12 cellular contexts compared by ENCODE assay signal in the genomic region with DNA sequence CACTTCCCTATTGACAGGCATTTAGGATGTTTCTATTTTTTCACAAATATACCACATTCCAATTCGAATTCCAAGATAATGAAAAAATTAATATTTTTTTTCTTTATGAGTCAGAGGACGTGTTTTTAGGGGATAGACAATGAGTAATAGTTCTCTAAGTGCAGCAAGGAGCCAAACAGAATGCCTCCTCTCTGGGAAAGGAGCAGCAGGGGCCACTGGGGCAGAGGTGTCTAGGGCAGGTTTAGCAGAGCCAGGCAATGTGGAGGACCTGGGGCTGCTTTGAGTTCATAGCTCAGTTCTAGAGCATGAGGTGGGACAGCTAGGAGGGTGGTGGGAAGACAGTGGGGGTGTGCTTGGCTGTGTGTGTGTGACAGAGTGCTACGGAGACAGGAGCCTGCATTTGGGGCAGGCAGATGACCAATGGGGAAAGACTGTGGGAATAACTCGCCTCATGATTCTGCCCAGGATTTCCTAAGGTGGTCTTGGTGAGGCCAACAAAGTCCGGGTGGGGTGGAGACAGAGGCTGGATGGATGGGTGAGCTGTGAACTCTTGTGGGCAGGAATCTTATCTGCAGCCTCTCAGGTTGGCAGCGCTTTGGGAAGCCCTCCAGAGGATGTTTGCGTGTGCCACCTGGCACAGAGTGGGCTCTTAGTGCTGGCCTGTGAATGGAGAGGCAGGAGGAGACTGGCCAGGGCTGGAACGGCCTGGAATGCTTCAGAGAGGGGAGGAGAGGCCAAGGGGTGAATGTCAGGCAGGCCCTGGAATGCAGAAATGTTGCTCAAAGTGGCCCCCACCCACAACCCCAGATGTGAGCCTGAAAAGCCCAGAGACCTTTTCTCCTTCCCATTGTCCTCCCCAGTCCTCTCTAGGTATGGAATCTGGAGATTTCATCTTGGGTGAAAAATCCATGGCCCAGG. TPM values are rescaled to one million over a fixed set of nuclear protein-coding genes. Genes with fewer than 3 reads are reported as not detected.
DNase-seq lines count a peak whose midpoint lies in the region; ATAC-seq, FAIRE-seq and TF ChIP-seq lines count a peak whose summit lies in the region.
"Had no signal": no experiment of that assay in that cellular context is flagged by ENCODE, and none has a peak within 500 bp of the region (broad histone marks: within the 10 kb centered on the region; RNA-seq: fewer than 3 reads in every experiment).

No MANE protein-coding gene starts in this region.

- H2AFZ ChIP-seq in HepG2 (ENCODE audit: low read length) = no peak overlapping the region

- TF ChIP-seq CTCF in bronchial epithelial cell (IDR thresholded peaks at IDR 0.05; ENCODE audit: insufficient read depth, low read length, severe bottlenecking) (no peak), HepG2 (CRISPR knock-in tag; IDR thresholded peaks at IDR 0.05) (no peak)

- no peaks in the 10 kb centered on the region for H4K20me1 ChIP-seq in HepG2 (ENCODE audit: insufficient read depth, low read length)

- in situ Hi-C loops in HepG2 (cut with HindIII; ENCODE audit: extremely low pct_ligation_motif_present, low pct_unique_long_range_greater_than_20kb) = no loop called here

- FAIRE-seq in bronchial epithelial cell (lab: Jason Lieb, UNC) (no peak), HepG2 (lab: Jason Lieb, UNC) (no peak)

- H3K4me3 ChIP-seq in bronchial epithelial cell (ENCODE audit: low read depth, low read length) (no peak overlapping the region), HepG2 (replicated peaks in 1 of 3; ENCODE audit: insufficient read depth in 1 of 3, low read depth in 2 of 3, low read length in 3 of 3) (no peak overlapping the region)
- H3K4me3 ChIP-seq: gastrocnemius medialis, SK-N-MC had no signal

- no peak for TF ChIP-seq POLR2A in HepG2 (IDR thresholded peaks at IDR 0.05; ENCODE audit: insufficient read depth in 1 of 2, low read depth in 2 of 2, low read length in 2 of 2)

- H3K9ac ChIP-seq in HepG2 (ENCODE audit: insufficient read depth, low read depth, low read length) = no peak overlapping the region

- intact Hi-C loops in activated T-helper 2 cell treated with anti-CD3 and anti-CD28 coated beads, Interferon-gamma antibody, Interleukin-2, Interleukin-4, amounts not matched to agents 10 μg/mL and 5 μg/mL and 100 μg/mL, durations not matched to agents 14 hours and 24 hours and 36 hours (cut with micrococcal nuclease) = no loop called here
- intact Hi-C loops in HepG2 (cut with micrococcal nuclease; ENCODE audit: unreplicated experiment) = no loop called here

- H3K27ac ChIP-seq in HepG2 (ENCODE audit: extremely low read length, insufficient read depth, low read length) = no peak overlapping the region
- H3K27ac ChIP-seq: gastrocnemius medialis, SK-N-MC had no signal

- BruUV-seq in HepG2 (replicated peaks; lab: Mats Ljungman, UMichigan) = no TSS peak

- CTCF ChIA-PET in HepG2 (lab: Yijun Ruan, JAX; ENCODE audit: low intra/inter-chr PET ratio, low total read pairs) = no interaction called here

- no peaks in the 10 kb centered on the region for H3K79me2 ChIP-seq in HepG2 (ENCODE audit: insufficient read depth, low read length)

- no peaks in the 10 kb centered on the region for H3K36me3 Mint-ChIP-seq in activated naive CD4-positive, alpha-beta T cell treated with anti-CD3 and anti-CD28 coated beads, Interleukin-2, amount 50 U/mL, for 24 hours
- no peaks in the 10 kb centered on the region for H3K36me3 Mint-ChIP-seq in activated naive CD4-positive, alpha-beta T cell treated with anti-CD3 and anti-CD28 coated beads, Interleukin-2, amount 50 U/mL, for 72 hours
- no peaks in the 10 kb centered on the region for H3K36me3 Mint-ChIP-seq in activated T-helper 2 cell treated with anti-CD3 and anti-CD28 coated beads, Interferon-gamma antibody, Interleukin-2, Interleukin-4, amounts not matched to agents 10 μg/mL and 5 μg/mL and 100 μg/mL, durations not matched to agents 14 hours and 24 hours and 36 hours (ENCODE audit: low read depth)

- H3K9me3 Mint-ChIP-seq in activated naive CD4-positive, alpha-beta T cell treated with anti-CD3 and anti-CD28 coated beads, Interleukin-2, amount 50 U/mL, for 24 hours = no peaks in the 10 kb centered on the region
- H3K9me3 Mint-ChIP-seq in activated naive CD4-positive, alpha-beta T cell treated with anti-CD3 and anti-CD28 coated beads, Interleukin-2, amount 50 U/mL, for 72 hours = no peaks in the 10 kb centered on the region
- H3K9me3 Mint-ChIP-seq in activated T-helper 2 cell treated with anti-CD3 and anti-CD28 coated beads, Interferon-gamma antibody, Interleukin-2, Interleukin-4, amounts not matched to agents 10 μg/mL and 5 μg/mL and 100 μg/mL, durations not matched to agents 14 hours and 24 hours and 36 hours = no peaks in the 10 kb centered on the region
- H3K9me3 Mint-ChIP-seq: activated T-cell treated with anti-CD3 and anti-CD28 coated beads, Interleukin-2, amount 50 U/mL, for 24 hours; nephron progenitor cell had no signal

- no peak overlapping the region for H3K4me3 Mint-ChIP-seq in activated naive CD4-positive, alpha-beta T cell treated with anti-CD3 and anti-CD28 coated beads, Interleukin-2, amount 50 U/mL, for 24 hours
- H3K4me3 Mint-ChIP-seq in activated T-helper 2 cell treated with anti-CD3 and anti-CD28 coated beads, Interferon-gamma antibody, Interleukin-2, Interleukin-4, amounts not matched to agents 10 μg/mL and 5 μg/mL and 100 μg/mL, durations not matched to agents 14 hours and 24 hours and 36 hours (ENCODE audit: low read depth) = no peak overlapping the region
- H3K4me3 Mint-ChIP-seq: activated T-cell treated with anti-CD3 and anti-CD28 coated beads, Interleukin-2, amount 50 U/mL, for 24 hours; nephron progenitor cell had no signal

- POLR2A ChIA-PET in HepG2 (lab: Yijun Ruan, JAX) = no interaction called here

- no peaks in the 10 kb centered on the region for H3K27me3 ChIP-seq in bronchial epithelial cell (ENCODE audit: control insufficient read depth, insufficient read depth, low read length)
- peaks cover 0 to 49% of the 10 kb centered on the region in 2 experiments for H3K27me3 ChIP-seq in HepG2 (ENCODE audit: control insufficient read depth in 1 of 2, insufficient read depth in 2 of 2, low read length in 2 of 2)

- H3K4me2 ChIP-seq in HepG2 (ENCODE audit: low read depth, low read length) = no peak overlapping the region

- no peaks in the 10 kb centered on the region for H3K4me1 ChIP-seq in HepG2 (ENCODE audit: insufficient read depth, low read length)

- H3K9me3 ChIP-seq in HepG2 (ENCODE audit: low read length) = no peaks in the 10 kb centered on the region
- H3K9me3 ChIP-seq: gastrocnemius medialis had no signal

- H3K27ac Mint-ChIP-seq in activated naive CD4-positive, alpha-beta T cell treated with anti-CD3 and anti-CD28 coated beads, Interleukin-2, amount 50 U/mL, for 24 hours = peak overlapping the region; percentile 44
- no peak overlapping the region for H3K27ac Mint-ChIP-seq in activated naive CD4-positive, alpha-beta T cell treated with anti-CD3 and anti-CD28 coated beads, Interleukin-2, amount 50 U/mL, for 72 hours
- no peak overlapping the region for H3K27ac Mint-ChIP-seq in activated T-helper 2 cell treated with anti-CD3 and anti-CD28 coated beads, Interferon-gamma antibody, Interleukin-2, Interleukin-4, amounts not matched to agents 10 μg/mL and 5 μg/mL and 100 μg/mL, durations not matched to agents 14 hours and 24 hours and 36 hours
- H3K27ac Mint-ChIP-seq: activated T-cell treated with anti-CD3 and anti-CD28 coated beads, Interleukin-2, amount 50 U/mL, for 24 hours; nephron progenitor cell had no signal

- 10% methylated on average over 8 of the region's 8 CpGs for WGBS in HepG2 (ENCODE audit: low lambda C conversion rate)

- TF ChIP-seq EP300 in HepG2 (IDR thresholded peaks at IDR 0.05; ENCODE audit: low read depth in 2 of 2, low read length in 2 of 2) (no peak), HepG2 (CRISPR knock-in tag; IDR thresholded peaks at IDR 0.05; ENCODE audit: borderline replicate concordance) (no peak)

- no peak for TF ChIP-seq RAD21 in HepG2 (CRISPR knock-in tag; IDR thresholded peaks at IDR 0.05)

- H3K27me3 Mint-ChIP-seq in activated naive CD4-positive, alpha-beta T cell treated with anti-CD3 and anti-CD28 coated beads, Interleukin-2, amount 50 U/mL, for 24 hours = peaks cover 46% of the 10 kb centered on the region
- H3K27me3 Mint-ChIP-seq in activated T-helper 2 cell treated with anti-CD3 and anti-CD28 coated beads, Interferon-gamma antibody, Interleukin-2, Interleukin-4, amounts not matched to agents 10 μg/mL and 5 μg/mL and 100 μg/mL, durations not matched to agents 14 hours and 24 hours and 36 hours (ENCODE audit: low read depth) = peaks cover 61% of the 10 kb centered on the region

- no peak for DNase-seq in activated naive CD4-positive, alpha-beta T cell treated with anti-CD3 and anti-CD28 coated beads, Interleukin-2, amount 50 U/mL, for 72 hours (ENCODE audit: low spot score in 2 of 2)
- DNase-seq in bronchial epithelial cell (ENCODE audit: low read depth) = peak; percentile 83
- peak; percentile 67 for DNase-seq in kidney glomerular epithelial cell (lab: John Stamatoyannopoulos, UW)
- DNase-seq in NCI-H2171 treated with DMSO at 0.1 percent for 48 hours (lab: John Stamatoyannopoulos, UW) = no peak
- no peak for DNase-seq in activated T-helper 2 cell treated with anti-CD3 and anti-CD28 coated beads, Interferon-gamma antibody, Interleukin-2, Interleukin-4, amounts not matched to agents 10 μg/mL and 5 μg/mL and 100 μg/mL, durations not matched to agents 14 hours and 24 hours and 36 hours (ENCODE audit: low spot score)
- no peak for DNase-seq in NCI-H1694 (lab: John Stamatoyannopoulos, UW)
- no peak for DNase-seq in HepG2 (ENCODE audit: low spot score)
- DNase-seq: activated T-cell treated with anti-CD3 and anti-CD28 coated beads, Interleukin-2, amount 50 U/mL, for 24 hours; gastrocnemius medialis; nephron progenitor cell had no signal

- no peaks in the 10 kb centered on the region for H3K4me1 Mint-ChIP-seq in activated naive CD4-positive, alpha-beta T cell treated with anti-CD3 and anti-CD28 coated beads, Interleukin-2, amount 50 U/mL, for 24 hours
- no peaks in the 10 kb centered on the region for H3K4me1 Mint-ChIP-seq in activated T-helper 2 cell treated with anti-CD3 and anti-CD28 coated beads, Interferon-gamma antibody, Interleukin-2, Interleukin-4, amounts not matched to agents 10 μg/mL and 5 μg/mL and 100 μg/mL, durations not matched to agents 14 hours and 24 hours and 36 hours (ENCODE audit: low read depth)

- no peak for ATAC-seq in activated naive CD4-positive, alpha-beta T cell treated with anti-CD3 and anti-CD28 coated beads, Interleukin-2, amount 50 U/mL, for 72 hours
- no peak for ATAC-seq in HepG2

- H3K36me3 ChIP-seq in bronchial epithelial cell (ENCODE audit: control insufficient read depth, insufficient read depth, low read length) (peaks cover 1% of the 10 kb centered on the region), HepG2 (replicated peaks in 1 of 2; ENCODE audit: control insufficient read depth in 1 of 2, insufficient read depth in 2 of 2, low read length in 2 of 2) (no peaks in the 10 kb centered on the region)
- H3K36me3 ChIP-seq: gastrocnemius medialis had no signal

RNA-seq across cellular contexts. Expression of a gene that starts 2.4 kb away (rescaled TPM):
- total RNA-seq in activated naive CD4-positive, alpha-beta T cell treated with anti-CD3 and anti-CD28 coated beads, Interleukin-2, amount 50 U/mL, for 72 hours = 1 to 10 TPM in 1 of 2 donors, under 1 TPM in 1; 0.36 to 8.0 TPM
- total RNA-seq in bronchial epithelial cell (532 and 895 TPM in 2 replicates), HepG2 (2016; rRNA removed; fragmentation: Illumina TruSeq; extraction: Trizol) (not detected in 2 replicates)
- 4.2 and 4.7 TPM in 2 replicates for total RNA-seq in activated T-helper 2 cell treated with anti-CD3 and anti-CD28 coated beads, Interferon-gamma antibody, Interleukin-2, Interleukin-4, amounts not matched to agents 10 μg/mL and 5 μg/mL and 100 μg/mL, durations not matched to agents 14 hours and 24 hours and 36 hours
- total RNA-seq in HepG2 (2016; cell fraction: cytosol; rRNA removed; fragmentation: Illumina TruSeq; extraction: Trizol; ENCODE audit: low read depth) = not detected in 2 replicates
- not detected in 2 replicates for total RNA-seq in HepG2 (2016; cell fraction: insoluble cytoplasmic fraction; rRNA removed; fragmentation: Illumina TruSeq; extraction: Trizol)
- 0.31 TPM in 1 of 2 replicates, not detected in the other for total RNA-seq in HepG2 (2016; cell fraction: membrane; rRNA removed; fragmentation: Illumina TruSeq; extraction: Trizol)
- not detected in 2 replicates for total RNA-seq in HepG2 (2016; cell fraction: nucleus; rRNA removed; fragmentation: Illumina TruSeq; extraction: Trizol)
- 0.83 TPM in 1 of 2 replicates, not detected in the other for polyA plus RNA-seq in HepG2 (2011; rRNA removed)
- polyA plus RNA-seq in HepG2 (2011; cell fraction: cytosol; rRNA removed) = 0.47 and 1.2 TPM in 2 replicates
- not detected in 2 replicates for polyA plus RNA-seq in HepG2 (2011; cell fraction: nucleus; rRNA removed)
- polyA plus RNA-seq in HepG2 (2012) = not detected in 2 replicates
- 0.34 TPM in 1 of 2 replicates, not detected in the other for polyA plus RNA-seq in HepG2 (2016; cell fraction: cytosol; fragmentation: Illumina TruSeq; extraction: Trizol; ENCODE audit: low read depth)
- polyA plus RNA-seq in HepG2 (2016; cell fraction: insoluble cytoplasmic fraction; fragmentation: Illumina TruSeq; extraction: Trizol; ENCODE audit: low read depth) = not detected in 2 replicates
- not detected in 2 replicates for polyA plus RNA-seq in HepG2 (2016; cell fraction: membrane; fragmentation: Illumina TruSeq; extraction: Trizol; ENCODE audit: low read depth)
- polyA plus RNA-seq in HepG2 (2016; cell fraction: nucleus; fragmentation: Illumina TruSeq; extraction: Trizol; ENCODE audit: insufficient read depth, low read depth) = not detected in 2 replicates
- 646 TPM in 1 of 2 replicates, not detected in the other for polyA minus RNA-seq in HepG2 (2011; rRNA and poly(A)+ RNA removed; ENCODE audit: low replicate concordance)
- polyA minus RNA-seq in HepG2 (2011; cell fraction: cytosol; rRNA and poly(A)+ RNA removed) = 4.2 and 7.9 TPM in 2 replicates
- polyA minus RNA-seq in HepG2 (2011; cell fraction: nucleus; rRNA and poly(A)+ RNA removed) = 1.5 and 2.7 TPM in 2 replicates

RNA-seq across cellular contexts. Expression of a gene that starts 38.8 kb away (rescaled TPM):
- not detected for total RNA-seq in activated naive CD4-positive, alpha-beta T cell treated with anti-CD3 and anti-CD28 coated beads, Interleukin-2, amount 50 U/mL, for 72 hours
- total RNA-seq in bronchial epithelial cell (14.7 and 66.4 TPM in 2 replicates), HepG2 (2016; rRNA removed; fragmentation: Illumina TruSeq; extraction: Trizol) (0.27 and 0.58 TPM in 2 replicates)
- not detected in 2 replicates for total RNA-seq in activated T-helper 2 cell treated with anti-CD3 and anti-CD28 coated beads, Interferon-gamma antibody, Interleukin-2, Interleukin-4, amounts not matched to agents 10 μg/mL and 5 μg/mL and 100 μg/mL, durations not matched to agents 14 hours and 24 hours and 36 hours
- 0.10 TPM in 1 of 2 replicates, not detected in the other for total RNA-seq in HepG2 (2016; cell fraction: cytosol; rRNA removed; fragmentation: Illumina TruSeq; extraction: Trizol; ENCODE audit: low read depth)
- total RNA-seq in HepG2 (2016; cell fraction: insoluble cytoplasmic fraction; rRNA removed; fragmentation: Illumina TruSeq; extraction: Trizol) = 0.37 and 0.39 TPM in 2 replicates
- total RNA-seq in HepG2 (2016; cell fraction: membrane; rRNA removed; fragmentation: Illumina TruSeq; extraction: Trizol) = 0.34 and 0.38 TPM in 2 replicates
- total RNA-seq in HepG2 (2016; cell fraction: nucleus; rRNA removed; fragmentation: Illumina TruSeq; extraction: Trizol) = 0.41 and 0.53 TPM in 2 replicates
- 0.53 and 0.76 TPM in 2 replicates for polyA plus RNA-seq in HepG2 (2011; rRNA removed)
- 0.43 and 0.69 TPM in 2 replicates for polyA plus RNA-seq in HepG2 (2011; cell fraction: cytosol; rRNA removed)
- polyA plus RNA-seq in HepG2 (2011; cell fraction: nucleus; rRNA removed) = 0.71 and 0.74 TPM in 2 replicates
- polyA plus RNA-seq in HepG2 (2012) = 0.08 and 0.25 TPM in 2 replicates
- polyA plus RNA-seq in HepG2 (2016; cell fraction: cytosol; fragmentation: Illumina TruSeq; extraction: Trizol; ENCODE audit: low read depth) = 0.09 and 0.11 TPM in 2 replicates
- 0.62 and 0.85 TPM in 2 replicates for polyA plus RNA-seq in HepG2 (2016; cell fraction: insoluble cytoplasmic fraction; fragmentation: Illumina TruSeq; extraction: Trizol; ENCODE audit: low read depth)
- polyA plus RNA-seq in HepG2 (2016; cell fraction: membrane; fragmentation: Illumina TruSeq; extraction: Trizol; ENCODE audit: low read depth) = 0.37 and 0.48 TPM in 2 replicates
- polyA plus RNA-seq in HepG2 (2016; cell fraction: nucleus; fragmentation: Illumina TruSeq; extraction: Trizol; ENCODE audit: insufficient read depth, low read depth) = 0.92 and 1.2 TPM in 2 replicates
- 1.4 and 134 TPM in 2 replicates for polyA minus RNA-seq in HepG2 (2011; rRNA and poly(A)+ RNA removed; ENCODE audit: low replicate concordance)
- polyA minus RNA-seq in HepG2 (2011; cell fraction: cytosol; rRNA and poly(A)+ RNA removed) = 0.70 and 1.1 TPM in 2 replicates
- polyA minus RNA-seq in HepG2 (2011; cell fraction: nucleus; rRNA and poly(A)+ RNA removed) = 0.26 and 0.62 TPM in 2 replicates

RNA-seq across cellular contexts. Expression of a gene that starts 43.8 kb away (rescaled TPM):
- under 1 TPM in 1 of 2 donors, not detected in 1; 0.37 TPM for total RNA-seq in activated naive CD4-positive, alpha-beta T cell treated with anti-CD3 and anti-CD28 coated beads, Interleukin-2, amount 50 U/mL, for 72 hours
- total RNA-seq in bronchial epithelial cell (0.26 TPM in 2 replicates), HepG2 (2016; rRNA removed; fragmentation: Illumina TruSeq; extraction: Trizol) (not detected in 2 replicates)
- 0.28 and 0.34 TPM in 2 replicates for total RNA-seq in activated T-helper 2 cell treated with anti-CD3 and anti-CD28 coated beads, Interferon-gamma antibody, Interleukin-2, Interleukin-4, amounts not matched to agents 10 μg/mL and 5 μg/mL and 100 μg/mL, durations not matched to agents 14 hours and 24 hours and 36 hours
- not detected in 2 replicates for total RNA-seq in HepG2 (2016; cell fraction: cytosol; rRNA removed; fragmentation: Illumina TruSeq; extraction: Trizol; ENCODE audit: low read depth)
- total RNA-seq in HepG2 (2016; cell fraction: insoluble cytoplasmic fraction; rRNA removed; fragmentation: Illumina TruSeq; extraction: Trizol) = not detected in 2 replicates
- total RNA-seq in HepG2 (2016; cell fraction: membrane; rRNA removed; fragmentation: Illumina TruSeq; extraction: Trizol) = not detected in 2 replicates
- not detected in 2 replicates for total RNA-seq in HepG2 (2016; cell fraction: nucleus; rRNA removed; fragmentation: Illumina TruSeq; extraction: Trizol)
- polyA plus RNA-seq in HepG2 (2011; rRNA removed) = not detected in 2 replicates
- not detected in 2 replicates for polyA plus RNA-seq in HepG2 (2011; cell fraction: cytosol; rRNA removed)
- polyA plus RNA-seq in HepG2 (2011; cell fraction: nucleus; rRNA removed) = not detected in 2 replicates
- polyA plus RNA-seq in HepG2 (2012) = not detected in 2 replicates
- polyA plus RNA-seq in HepG2 (2016; cell fraction: cytosol; fragmentation: Illumina TruSeq; extraction: Trizol; ENCODE audit: low read depth) = not detected in 2 replicates
- polyA plus RNA-seq in HepG2 (2016; cell fraction: insoluble cytoplasmic fraction; fragmentation: Illumina TruSeq; extraction: Trizol; ENCODE audit: low read depth) = not detected in 2 replicates
- polyA plus RNA-seq in HepG2 (2016; cell fraction: membrane; fragmentation: Illumina TruSeq; extraction: Trizol; ENCODE audit: low read depth) = not detected in 2 replicates
- not detected in 2 replicates for polyA plus RNA-seq in HepG2 (2016; cell fraction: nucleus; fragmentation: Illumina TruSeq; extraction: Trizol; ENCODE audit: insufficient read depth, low read depth)
- polyA minus RNA-seq in HepG2 (2011; rRNA and poly(A)+ RNA removed; ENCODE audit: low replicate concordance) = 0.61 TPM in 1 of 2 replicates, not detected in the other
- polyA minus RNA-seq in HepG2 (2011; cell fraction: cytosol; rRNA and poly(A)+ RNA removed) = not detected in 2 replicates
- polyA minus RNA-seq in HepG2 (2011; cell fraction: nucleus; rRNA and poly(A)+ RNA removed) = not detected in 2 replicates

Comparison
In these comparisons a context has a peak if more than half of its experiments do, and no peak if none do; other contexts are left out.
1. DNase-seq: peak in bronchial epithelial cell (single experiment) and kidney glomerular epithelial cell (single experiment); none in activated naive CD4-positive, alpha-beta T cell treated with anti-CD3 and anti-CD28 coated beads, Interleukin-2, amount 50 U/mL, for 72 hours (0 of 2), NCI-H2171 treated with DMSO at 0.1 percent for 48 hours (single experiment), activated T-helper 2 cell treated with anti-CD3 and anti-CD28 coated beads, Interferon-gamma antibody, Interleukin-2, Interleukin-4, amounts not matched to agents 10 μg/mL and 5 μg/mL and 100 μg/mL, durations not matched to agents 14 hours and 24 hours and 36 hours (single experiment), NCI-H1694 (single experiment) and HepG2 (single experiment).
2. RNA of a gene that starts 2.4 kb away (total RNA-seq): 532 to 895 TPM in bronchial epithelial cell; 0.36 to 8.0 TPM in activated naive CD4-positive, alpha-beta T cell treated with anti-CD3 and anti-CD28 coated beads, Interleukin-2, amount 50 U/mL, for 72 hours, 4.2 to 4.7 TPM in activated T-helper 2 cell treated with anti-CD3 and anti-CD28 coated beads, Interferon-gamma antibody, Interleukin-2, Interleukin-4, amounts not matched to agents 10 μg/mL and 5 μg/mL and 100 μg/mL, durations not matched to agents 14 hours and 24 hours and 36 hours and 0.31 TPM in HepG2; every median in the first group is over 10 times any median in the second.